13 cellular contexts compared by ENCODE assay signal in genomic region chr2:69222984-69223658, GRCh38.
A peak's percentile ranks its signal among the peaks of the same experiment; 100 is the strongest.
DNase-seq lines count a peak whose midpoint lies in the region; ATAC-seq and TF ChIP-seq lines count a peak whose summit lies in the region.
"Had no signal": no experiment of that assay in that cellular context is flagged by ENCODE, and none has a peak within 500 bp of the region (broad histone marks: within the 10 kb centered on the region; RNA-seq: fewer than 3 reads in every experiment).

No MANE protein-coding gene starts in this region.

- intact Hi-C loops in adrenal gland (cut with DNase I) (no loop called here), right cardiac atrium (cut with DNase I) (no loop called here), tibial artery (cut with DNase I; ENCODE audit: low total_unique reads) (no loop called here), lower leg skin (cut with DNase I; ENCODE audit: low total_unique reads) (no loop called here)

- WGBS in adrenal gland, 4 donors = 81 to 89% (median 83%) methylated on average over 2 of the region's 2 CpGs
- 70% methylated on average over 2 of the region's 2 CpGs for WGBS in right cardiac atrium
- 80 to 87% methylated on average over 2 of the region's 2 CpGs for whole genome bisulfite sequencing in lower leg skin, 2 donors

- DNase-seq in DMS53 (lab: John Stamatoyannopoulos, UW) (peak; percentile 41), DMS53 treated with DMSO at 0.1 percent for 48 hours (lab: John Stamatoyannopoulos, UW; ENCODE audit: unreplicated experiment) (no peak), adrenal gland (peak in 6 of 7 donors; percentile 44 to 78 (median 56)), right cardiac atrium (peak; percentile 60 to 89 (median 89)), tibial artery (peak; percentile 56 to 91), lower leg skin (ENCODE audit: low spot score in 2 of 2) (no peak)
- no peak for DNase-seq in stimulated activated CD4-positive, alpha-beta T cell treated with anti-CD3 and anti-CD28 coated beads, Interleukin-4, amount 100 ng/mL, for 1 hour
- DNase-seq: 8988T, GDM1, NCI-H748 treated with DMSO at 0.1 percent for 48 hours, testis had no signal

- H3K36me3 ChIP-seq in adrenal gland (replicated peaks in 1 of 2) = no peaks in the 10 kb centered on the region
- H3K36me3 ChIP-seq in tibial artery = peaks cover 0 to 5% (median 0%) of the 10 kb centered on the region in 3 donors
- H3K36me3 ChIP-seq: pancreas had no signal

- peak; percentile 70 to 79 for ATAC-seq in right cardiac atrium
- ATAC-seq in HG02623 (IDR thresholded peaks at IDR 0.05; ENCODE audit: unreplicated experiment) = no peak

- H3K9me3 ChIP-seq in adrenal gland (replicated peaks in 1 of 3) = no peaks in the 10 kb centered on the region
- no peaks in the 10 kb centered on the region for H3K9me3 ChIP-seq in right cardiac atrium (ENCODE audit: control insufficient read depth, low read length)
- no peaks in the 10 kb centered on the region for H3K9me3 ChIP-seq in tibial artery
- H3K9me3 ChIP-seq: pancreas, testis had no signal

- H3K27me3 ChIP-seq in adrenal gland (no peaks in the 10 kb centered on the region), right cardiac atrium (ENCODE audit: control insufficient read depth, insufficient read depth) (no peaks in the 10 kb centered on the region), tibial artery (no peaks in the 10 kb centered on the region)
- H3K27me3 ChIP-seq: pancreas, testis had no signal

- H3K27ac ChIP-seq in adrenal gland = peak overlapping the region in 2 of 5 donors; percentile 43 to 68
- H3K27ac ChIP-seq in right cardiac atrium (ENCODE audit: low read length) = no peak overlapping the region
- peak overlapping the region; percentile 36 to 41 for H3K27ac ChIP-seq in tibial artery
- H3K27ac ChIP-seq: pancreas, testis had no signal

- TF ChIP-seq POLR2A in adrenal gland (IDR thresholded peaks at IDR 0.05) (no peak), lower leg skin (IDR thresholded peaks at IDR 0.05) (no peak)

- no peak for TF ChIP-seq CTCF in adrenal gland (IDR thresholded peaks at IDR 0.05)
- no peak for TF ChIP-seq CTCF in tibial artery (IDR thresholded peaks at IDR 0.05)
- no peak for TF ChIP-seq CTCF in lower leg skin (IDR thresholded peaks at IDR 0.05)

- H3K4me1 ChIP-seq in adrenal gland (replicated peaks in 1 of 2) (peaks cover 5 to 10% of the 10 kb centered on the region in 2 donors), right cardiac atrium (ENCODE audit: control insufficient read depth, insufficient read depth, low read length) (peaks cover 7% of the 10 kb centered on the region), tibial artery (peaks cover 0 to 57% (median 40%) of the 10 kb centered on the region in 4 donors)

- H3K4me3 ChIP-seq in adrenal gland = no peak overlapping the region
- no peak overlapping the region for H3K4me3 ChIP-seq in right cardiac atrium (ENCODE audit: low read length)
- no peak overlapping the region for H3K4me3 ChIP-seq in tibial artery
- no peak overlapping the region for H3K4me3 ChIP-seq in lower leg skin (ENCODE audit: low read depth, poor library complexity, severe bottlenecking)
- H3K4me3 ChIP-seq: pancreas, testis had no signal

Comparison
In these comparisons a context has a peak if more than half of its experiments do, and no peak if none do; other contexts are left out.
1. DNase-seq: peak in DMS53 (single experiment), adrenal gland (6 of 7), right cardiac atrium (3 of 3) and tibial artery (2 of 2); none in DMS53 treated with DMSO at 0.1 percent for 48 hours (single experiment), lower leg skin (0 of 2) and stimulated activated CD4-positive, alpha-beta T cell treated with anti-CD3 and anti-CD28 coated beads, Interleukin-4, amount 100 ng/mL, for 1 hour (single experiment).